ENCODE assay signal across 22 cellular contexts in genomic region chr5:180043381-180043780, GRCh38.
"Had no signal": no experiment of that assay in that cellular context is flagged by ENCODE, and none has a peak within 500 bp of the region (broad histone marks: within the 10 kb centered on the region; RNA-seq: fewer than 3 reads in every experiment).

No MANE protein-coding gene starts in this region.

- H3K27me3 Mint-ChIP-seq: activated CD4-positive, alpha-beta T cell treated with anti-CD3 and anti-CD28 coated beads, Interleukin-2, amount 10 ng/mL, durations not matched to agents 24 days and 14 days; activated CD8-positive, alpha-beta T cell treated with anti-CD3 and anti-CD28 coated beads for 36 hours; activated T-helper 17 cell treated with anti-CD3 and anti-CD28 coated beads, Interleukin-2, amount 50 U/mL, for 72 hours; T-cell had no signal

- DNase-seq: activated CD4-positive, alpha-beta T cell treated with anti-CD3 and anti-CD28 coated beads, Interleukin-2, amount 10 ng/mL, durations not matched to agents 24 days and 14 days; activated CD4-positive, CD25-positive, alpha-beta regulatory T cell; activated CD8-positive, alpha-beta T cell treated with anti-CD3 and anti-CD28 coated beads for 36 hours; activated naive CD4-positive, alpha-beta T cell treated with anti-CD3 and anti-CD28 coated beads for 36 hours; activated T-cell treated with anti-CD3 and anti-CD28 coated beads, Interleukin-2, amount 50 U/mL, for 1 hour; aorta; colonic mucosa; gastrocnemius medialis; head of caudate nucleus; left lung; midbrain; psoas muscle; right lobe of liver; stimulated activated CD4-positive, alpha-beta T cell treated with anti-CD3 and anti-CD28 coated beads, Interleukin-4, amount 100 ng/mL, for 1 hour; T-cell; upper lobe of left lung had no signal

- H3K27ac Mint-ChIP-seq: activated CD4-positive, alpha-beta T cell treated with anti-CD3 and anti-CD28 coated beads, Interleukin-2, amount 10 ng/mL, durations not matched to agents 24 days and 14 days; activated CD8-positive, alpha-beta T cell treated with anti-CD3 and anti-CD28 coated beads for 36 hours; activated naive CD4-positive, alpha-beta T cell treated with anti-CD3 and anti-CD28 coated beads for 36 hours; activated T-helper 17 cell treated with anti-CD3 and anti-CD28 coated beads, Interleukin-2, amount 50 U/mL, for 72 hours; nephron; stimulated activated effector memory CD8-positive, alpha-beta T cell treated with anti-CD3 and anti-CD28 coated beads, Interleukin-12 subunit alpha, Interleukin-12 subunit beta, amount 100 ng/mL, for 72 hours; T-cell had no signal

- H3K4me3 ChIP-seq: colonic mucosa, gastrocnemius medialis, left lung, psoas muscle, right lobe of liver, SK-N-MC, smooth muscle cell, thoracic aorta, upper lobe of left lung had no signal

- H3K4me1 Mint-ChIP-seq: activated CD4-positive, alpha-beta T cell treated with anti-CD3 and anti-CD28 coated beads, Interleukin-2, amount 10 ng/mL, durations not matched to agents 24 days and 14 days; activated T-helper 17 cell treated with anti-CD3 and anti-CD28 coated beads, Interleukin-2, amount 50 U/mL, for 72 hours had no signal

- H3K9me3 Mint-ChIP-seq: activated CD4-positive, alpha-beta T cell treated with anti-CD3 and anti-CD28 coated beads, Interleukin-2, amount 10 ng/mL, durations not matched to agents 24 days and 14 days; activated CD8-positive, alpha-beta T cell treated with anti-CD3 and anti-CD28 coated beads for 36 hours; activated naive CD4-positive, alpha-beta T cell treated with anti-CD3 and anti-CD28 coated beads for 36 hours; activated T-helper 17 cell treated with anti-CD3 and anti-CD28 coated beads, Interleukin-2, amount 50 U/mL, for 72 hours; stimulated activated effector memory CD8-positive, alpha-beta T cell treated with anti-CD3 and anti-CD28 coated beads, Interleukin-12 subunit alpha, Interleukin-12 subunit beta, amount 100 ng/mL, for 72 hours; T-cell had no signal

- H3K4me3 Mint-ChIP-seq: activated CD4-positive, alpha-beta T cell treated with anti-CD3 and anti-CD28 coated beads, Interleukin-2, amount 10 ng/mL, durations not matched to agents 24 days and 14 days; activated CD8-positive, alpha-beta T cell treated with anti-CD3 and anti-CD28 coated beads for 36 hours; activated naive CD4-positive, alpha-beta T cell treated with anti-CD3 and anti-CD28 coated beads for 36 hours; activated T-helper 17 cell treated with anti-CD3 and anti-CD28 coated beads, Interleukin-2, amount 50 U/mL, for 72 hours; nephron; stimulated activated effector memory CD8-positive, alpha-beta T cell treated with anti-CD3 and anti-CD28 coated beads, Interleukin-12 subunit alpha, Interleukin-12 subunit beta, amount 100 ng/mL, for 72 hours; T-cell had no signal
